ENCODE assay signal across 8 cellular contexts in genomic region chr1:159009704-159010361, GRCh38. TPM values are rescaled to one million over a fixed set of nuclear protein-coding genes. Genes with fewer than 3 reads are reported as not detected.
A peak's percentile ranks its signal among the peaks of the same experiment; 100 is the strongest.
DNase-seq lines count a peak whose midpoint lies in the region; ATAC-seq and TF ChIP-seq lines count a peak whose summit lies in the region.

IFI16 (plus strand) TSS chr1:159009907; CDS start chr1:159014681, 4,774 bp downstream.

- POLR2A ChIA-PET in CD4-positive, alpha-beta T cell (lab: Charles Lee) = interaction anchor here (0.8 to 3.1 kb wide), 7 partner anchors 12 to 888 kb away, joined by 3 to 29 read pairs (median 9); partner anchors contain the start of gene AIM2

- peak within 1 kb of the TSS; percentile 96 for H3K27ac Mint-ChIP-seq in CD4-positive, alpha-beta T cell

- peaks cover 38% of the 10 kb centered on the region for H3K36me3 Mint-ChIP-seq in CD4-positive, alpha-beta T cell (ENCODE audit: low read depth)

- CTCF ChIA-PET in CD4-positive, alpha-beta T cell (lab: Charles Lee) = interaction anchor here (1.0 to 1.7 kb wide), 2 partner anchors 11 to 58 kb away, joined by 3 to 6 read pairs; no protein-coding TSS in a partner anchor

- peaks cover 66% of the 10 kb centered on the region for H3K4me1 Mint-ChIP-seq in CD4-positive, alpha-beta T cell (ENCODE audit: low read depth)

- no peaks in the 10 kb centered on the region for H3K9me3 ChIP-seq in CD4-positive, alpha-beta T cell (ENCODE audit: control insufficient read depth, low read length)

- peak within 1 kb of the TSS; percentile 98 for H3K4me3 Mint-ChIP-seq in CD4-positive, alpha-beta T cell

- in situ Hi-C loops in brain microvascular endothelial cell (cut with HindIII; ENCODE audit: low pct_ligation_motif_present, low sequenced_read_pairs) = no loop called here

- peak; percentile 81 for ATAC-seq in CD4-positive, alpha-beta T cell (ENCODE audit: poor library complexity)
- peak; percentile 58 for ATAC-seq in GM19328 (IDR thresholded peaks at IDR 0.05; ENCODE audit: unreplicated experiment)
- peak; percentile 41 for ATAC-seq in HG03469 (IDR thresholded peaks at IDR 0.05; ENCODE audit: unreplicated experiment)

- no peak for TF ChIP-seq CTCF in CD4-positive, alpha-beta T cell (IDR thresholded peaks at IDR 0.05)
- no peak for TF ChIP-seq CTCF in brain microvascular endothelial cell (IDR thresholded peaks at IDR 0.05; ENCODE audit: low read depth, low read length, missing control alignments)

- no peaks in the 10 kb centered on the region for H3K9me3 Mint-ChIP-seq in CD4-positive, alpha-beta T cell

- H3K27me3 Mint-ChIP-seq in CD4-positive, alpha-beta T cell = no peaks in the 10 kb centered on the region

- intact Hi-C loops in CD4-positive, alpha-beta T cell (cut with DNase I, micrococcal nuclease) = loop anchor here (5.0 to 10.0 kb wide), 3 partner anchors 57 to 1015 kb away; partner anchors contain the start of genes AIM2 (in 1 of the 2) and KIRREL1 (in 1 of the 2)

- H3K27ac ChIP-seq in CD4-positive, alpha-beta T cell (ENCODE audit: low read depth, low read length) = peak within 1 kb of the TSS; percentile 92
- H3K27ac ChIP-seq in brain microvascular endothelial cell = peak within 1 kb of the TSS; percentile 96

- no peaks in the 10 kb centered on the region for H3K36me3 ChIP-seq in brain microvascular endothelial cell (replicated peaks)

- H3K27me3 ChIP-seq in CD4-positive, alpha-beta T cell (ENCODE audit: control insufficient read depth, insufficient read depth, low read length) = no peaks in the 10 kb centered on the region
- H3K27me3 ChIP-seq in brain microvascular endothelial cell (replicated peaks) = no peaks in the 10 kb centered on the region

- peak in 7 of 10 experiments; percentile 22 to 65 (median 46) for DNase-seq in CD4-positive, alpha-beta T cell
- DNase-seq in SW 1271 (lab: John Stamatoyannopoulos, UW) = peak; percentile 53 to 81
- DNase-seq in brain microvascular endothelial cell = peak; percentile 93
- peak; percentile 98 for DNase-seq in iris pigment epithelial cell (ENCODE audit: low read depth)
- DNase-seq in stimulated activated CD4-positive, alpha-beta T cell treated with anti-CD3 and anti-CD28 coated beads, Interleukin-15, amount 100 ng/mL, for 48 hours (ENCODE audit: low read depth in 2 of 2) = peak; percentile 56
- no peak for DNase-seq in HuH-7 (ENCODE audit: low spot score)

- H3K4me3 ChIP-seq in brain microvascular endothelial cell (ENCODE audit: low read depth, low read length) = peak within 1 kb of the TSS; percentile 69

RNA-seq across cellular contexts. Expression of gene IFI16, which starts in this region (rescaled TPM):
- total RNA-seq in CD4-positive, alpha-beta T cell = 10 to 100 TPM; 36.9 to 37.6 TPM
